1 cellular context compared by ENCODE assay signal in the genomic region with DNA sequence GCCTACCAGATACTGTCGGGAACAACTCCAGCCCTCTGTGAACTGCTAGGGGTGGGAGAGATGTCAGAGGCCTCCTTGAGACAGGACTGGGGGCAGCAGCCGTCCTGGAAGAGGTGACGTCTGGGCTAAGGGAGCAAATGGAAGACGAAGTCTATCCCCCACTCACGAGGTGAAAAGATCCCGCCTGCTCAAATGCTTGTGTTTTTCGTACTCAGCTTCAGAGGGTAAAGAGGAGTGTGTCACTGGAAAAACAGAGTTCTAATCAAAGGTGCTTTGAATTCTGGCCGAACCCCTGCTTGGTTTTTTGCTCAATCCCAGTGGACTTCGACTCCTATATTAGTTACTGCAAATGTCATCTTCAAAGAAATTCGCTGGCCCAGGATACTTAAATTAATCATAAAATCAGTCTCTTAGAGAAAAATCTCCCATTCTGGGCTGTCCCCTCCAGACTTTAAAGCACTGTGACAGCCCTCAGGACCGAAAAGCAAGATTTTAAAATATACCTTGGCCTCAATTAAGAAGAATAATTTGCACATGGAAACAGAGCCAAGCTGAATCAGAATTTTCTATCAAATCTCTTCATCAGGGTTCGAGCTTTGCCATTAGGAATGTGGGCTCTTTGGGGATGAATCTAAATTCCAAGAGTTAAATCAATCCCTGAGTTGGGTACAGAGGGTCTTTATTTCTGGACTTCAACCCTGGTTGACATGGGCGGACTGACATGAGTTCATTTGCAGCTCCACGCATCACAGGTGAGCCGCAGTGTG.
A peak's percentile ranks its signal among the peaks of the same experiment; 100 is the strongest.
TF ChIP-seq lines count a peak whose summit lies in the region.

No MANE protein-coding gene starts in this region.

TF ChIP-seq in HepG2, 621 proteins besides CTCF, POLR2A, EP300 and RAD21 (continued from another document and continues in another):
- TF ChIP-seq NFIB (CRISPR knock-in tag; IDR thresholded peaks at IDR 0.05; ENCODE audit: borderline replicate concordance) (no peak), SAP130 (CRISPR knock-in tag; IDR thresholded peaks at IDR 0.05; ENCODE audit: low read depth) (peak; percentile 36; the same call in 1 of the 2 replicates), NFIC (IDR thresholded peaks at IDR 0.05; ENCODE audit: low read length) (peak; percentile 73; the same call in 1 of the 2 replicates), CHD4 (IDR thresholded peaks at IDR 0.05; ENCODE audit: borderline replicate concordance, low read length) (peak; percentile 80; the same call in 1 of the 2 replicates), CEBPB (IDR thresholded peaks at IDR 0.05; ENCODE audit: borderline replicate concordance, low read depth, low read length) (peak; percentile 63; the same call in 1 of the 2 replicates), HNF4G (IDR thresholded peaks at IDR 0.05; ENCODE audit: borderline replicate concordance, low read depth, low read length) (peak; percentile 93), HNF4G (CRISPR knock-in tag; IDR thresholded peaks at IDR 0.05; ENCODE audit: borderline replicate concordance, low read depth) (peak; percentile 71; the same call in 1 of the 2 replicates), NR2F6 (IDR thresholded peaks at IDR 0.05) (peak; percentile 45; the same call in 1 of the 2 replicates), NR2F6 (CRISPR knock-in tag; IDR thresholded peaks at IDR 0.05) (peak; percentile 53), MXD4 (CRISPR knock-in tag; IDR thresholded peaks at IDR 0.05) (0 out of 2 replicates have a peak, but pooled peaks have one; percentile 38), ISL2 (CRISPR knock-in tag; IDR thresholded peaks at IDR 0.05) (peak; percentile 71), HMG20A (CRISPR knock-in tag; IDR thresholded peaks at IDR 0.05; ENCODE audit: borderline replicate concordance) (peak; percentile 69; the same call in 1 of the 2 replicates), SALL2 (CRISPR knock-in tag; IDR thresholded peaks at IDR 0.05) (0 out of 2 replicates have a peak, but pooled peaks have one; percentile 34), TCF7 (IDR thresholded peaks at IDR 0.05; ENCODE audit: low read depth) (peak; percentile 73), ZNF44 (CRISPR knock-in tag; IDR thresholded peaks at IDR 0.05) (no peak), ZSCAN30 (CRISPR knock-in tag; IDR thresholded peaks at IDR 0.05) (0 out of 2 replicates have a peak, but pooled peaks have one; percentile 50), ERF (CRISPR knock-in tag; IDR thresholded peaks at IDR 0.05) (peak; percentile 59; the same call in 1 of the 2 replicates), ZNF563 (CRISPR knock-in tag; IDR thresholded peaks at IDR 0.05) (0 out of 2 replicates have a peak, but pooled peaks have one; percentile 23), SP1 (IDR thresholded peaks at IDR 0.05) (no peak), SP1 (CRISPR knock-in tag; IDR thresholded peaks at IDR 0.05) (no peak), TOPORS (CRISPR knock-in tag; IDR thresholded peaks at IDR 0.05) (peak; percentile 30; the same call in 1 of the 2 replicates), FOSL1 (CRISPR knock-in tag; IDR thresholded peaks at IDR 0.05; ENCODE audit: borderline replicate concordance) (0 out of 2 replicates have a peak, but pooled peaks have one; percentile 41)
- TF ChIP-seq, protein P1, sequence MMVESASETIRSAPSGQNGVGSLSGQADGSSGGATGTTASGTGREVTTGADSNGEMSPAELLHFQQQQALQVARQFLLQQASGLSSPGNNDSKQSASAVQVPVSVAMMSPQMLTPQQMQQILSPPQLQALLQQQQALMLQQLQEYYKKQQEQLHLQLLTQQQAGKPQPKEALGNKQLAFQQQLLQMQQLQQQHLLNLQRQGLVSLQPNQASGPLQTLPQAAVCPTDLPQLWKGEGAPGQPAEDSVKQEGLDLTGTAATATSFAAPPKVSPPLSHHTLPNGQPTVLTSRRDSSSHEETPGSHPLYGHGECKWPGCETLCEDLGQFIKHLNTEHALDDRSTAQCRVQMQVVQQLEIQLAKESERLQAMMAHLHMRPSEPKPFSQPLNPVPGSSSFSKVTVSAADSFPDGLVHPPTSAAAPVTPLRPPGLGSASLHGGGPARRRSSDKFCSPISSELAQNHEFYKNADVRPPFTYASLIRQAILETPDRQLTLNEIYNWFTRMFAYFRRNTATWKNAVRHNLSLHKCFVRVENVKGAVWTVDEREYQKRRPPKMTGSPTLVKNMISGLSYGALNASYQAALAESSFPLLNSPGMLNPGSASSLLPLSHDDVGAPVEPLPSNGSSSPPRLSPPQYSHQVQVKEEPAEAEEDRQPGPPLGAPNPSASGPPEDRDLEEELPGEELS (CRISPR knock-in tag; IDR thresholded peaks at IDR 0.05), result peak; percentile 66
- TF ChIP-seq, protein P2, sequence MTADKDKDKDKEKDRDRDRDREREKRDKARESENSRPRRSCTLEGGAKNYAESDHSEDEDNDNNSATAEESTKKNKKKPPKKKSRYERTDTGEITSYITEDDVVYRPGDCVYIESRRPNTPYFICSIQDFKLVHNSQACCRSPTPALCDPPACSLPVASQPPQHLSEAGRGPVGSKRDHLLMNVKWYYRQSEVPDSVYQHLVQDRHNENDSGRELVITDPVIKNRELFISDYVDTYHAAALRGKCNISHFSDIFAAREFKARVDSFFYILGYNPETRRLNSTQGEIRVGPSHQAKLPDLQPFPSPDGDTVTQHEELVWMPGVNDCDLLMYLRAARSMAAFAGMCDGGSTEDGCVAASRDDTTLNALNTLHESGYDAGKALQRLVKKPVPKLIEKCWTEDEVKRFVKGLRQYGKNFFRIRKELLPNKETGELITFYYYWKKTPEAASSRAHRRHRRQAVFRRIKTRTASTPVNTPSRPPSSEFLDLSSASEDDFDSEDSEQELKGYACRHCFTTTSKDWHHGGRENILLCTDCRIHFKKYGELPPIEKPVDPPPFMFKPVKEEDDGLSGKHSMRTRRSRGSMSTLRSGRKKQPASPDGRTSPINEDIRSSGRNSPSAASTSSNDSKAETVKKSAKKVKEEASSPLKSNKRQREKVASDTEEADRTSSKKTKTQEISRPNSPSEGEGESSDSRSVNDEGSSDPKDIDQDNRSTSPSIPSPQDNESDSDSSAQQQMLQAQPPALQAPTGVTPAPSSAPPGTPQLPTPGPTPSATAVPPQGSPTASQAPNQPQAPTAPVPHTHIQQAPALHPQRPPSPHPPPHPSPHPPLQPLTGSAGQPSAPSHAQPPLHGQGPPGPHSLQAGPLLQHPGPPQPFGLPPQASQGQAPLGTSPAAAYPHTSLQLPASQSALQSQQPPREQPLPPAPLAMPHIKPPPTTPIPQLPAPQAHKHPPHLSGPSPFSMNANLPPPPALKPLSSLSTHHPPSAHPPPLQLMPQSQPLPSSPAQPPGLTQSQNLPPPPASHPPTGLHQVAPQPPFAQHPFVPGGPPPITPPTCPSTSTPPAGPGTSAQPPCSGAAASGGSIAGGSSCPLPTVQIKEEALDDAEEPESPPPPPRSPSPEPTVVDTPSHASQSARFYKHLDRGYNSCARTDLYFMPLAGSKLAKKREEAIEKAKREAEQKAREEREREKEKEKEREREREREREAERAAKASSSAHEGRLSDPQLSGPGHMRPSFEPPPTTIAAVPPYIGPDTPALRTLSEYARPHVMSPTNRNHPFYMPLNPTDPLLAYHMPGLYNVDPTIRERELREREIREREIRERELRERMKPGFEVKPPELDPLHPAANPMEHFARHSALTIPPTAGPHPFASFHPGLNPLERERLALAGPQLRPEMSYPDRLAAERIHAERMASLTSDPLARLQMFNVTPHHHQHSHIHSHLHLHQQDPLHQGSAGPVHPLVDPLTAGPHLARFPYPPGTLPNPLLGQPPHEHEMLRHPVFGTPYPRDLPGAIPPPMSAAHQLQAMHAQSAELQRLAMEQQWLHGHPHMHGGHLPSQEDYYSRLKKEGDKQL (CRISPR knock-in tag; IDR thresholded peaks at IDR 0.05; ENCODE audit: low read depth), result 0 out of 2 replicates have a peak, but pooled peaks have one; percentile 29
- TF ChIP-seq, protein P3, sequence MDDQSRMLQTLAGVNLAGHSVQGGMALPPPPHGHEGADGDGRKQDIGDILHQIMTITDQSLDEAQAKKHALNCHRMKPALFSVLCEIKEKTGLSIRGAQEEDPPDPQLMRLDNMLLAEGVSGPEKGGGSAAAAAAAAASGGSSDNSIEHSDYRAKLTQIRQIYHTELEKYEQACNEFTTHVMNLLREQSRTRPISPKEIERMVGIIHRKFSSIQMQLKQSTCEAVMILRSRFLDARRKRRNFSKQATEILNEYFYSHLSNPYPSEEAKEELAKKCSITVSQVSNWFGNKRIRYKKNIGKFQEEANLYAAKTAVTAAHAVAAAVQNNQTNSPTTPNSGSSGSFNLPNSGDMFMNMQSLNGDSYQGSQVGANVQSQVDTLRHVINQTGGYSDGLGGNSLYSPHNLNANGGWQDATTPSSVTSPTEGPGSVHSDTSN (CRISPR knock-in tag; IDR thresholded peaks at IDR 0.05; ENCODE audit: borderline replicate concordance), result 0 out of 2 replicates have a peak, but pooled peaks have one; percentile 43
- TF ChIP-seq, protein P4, sequence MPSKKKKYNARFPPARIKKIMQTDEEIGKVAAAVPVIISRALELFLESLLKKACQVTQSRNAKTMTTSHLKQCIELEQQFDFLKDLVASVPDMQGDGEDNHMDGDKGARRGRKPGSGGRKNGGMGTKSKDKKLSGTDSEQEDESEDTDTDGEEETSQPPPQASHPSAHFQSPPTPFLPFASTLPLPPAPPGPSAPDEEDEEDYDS (CRISPR knock-in tag; IDR thresholded peaks at IDR 0.05), result peak; percentile 50; the same call in 1 of the 2 replicates
- TF ChIP-seq, protein P5, sequence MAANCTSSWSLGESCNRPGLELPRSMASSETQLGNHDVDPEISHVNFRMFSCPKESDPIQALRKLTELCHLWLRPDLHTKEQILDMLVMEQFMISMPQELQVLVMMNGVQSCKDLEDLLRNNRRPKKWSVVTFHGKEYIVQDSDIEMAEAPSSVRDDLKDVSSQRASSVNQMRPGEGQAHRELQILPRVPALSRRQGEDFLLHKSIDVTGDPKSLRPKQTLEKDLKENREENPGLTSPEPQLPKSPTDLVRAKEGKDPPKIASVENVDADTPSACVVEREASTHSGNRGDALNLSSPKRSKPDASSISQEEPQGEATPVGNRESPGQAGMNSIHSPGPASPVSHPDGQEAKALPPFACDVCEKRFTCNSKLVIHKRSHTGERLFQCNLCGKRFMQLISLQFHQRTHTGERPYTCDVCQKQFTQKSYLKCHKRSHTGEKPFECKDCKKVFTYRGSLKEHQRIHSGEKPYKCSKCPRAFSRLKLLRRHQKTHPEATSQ (CRISPR knock-in tag; IDR thresholded peaks at IDR 0.05; ENCODE audit: borderline replicate concordance), result 0 out of 2 replicates have a peak, but pooled peaks have one; percentile 26
- TF ChIP-seq, protein P6, sequence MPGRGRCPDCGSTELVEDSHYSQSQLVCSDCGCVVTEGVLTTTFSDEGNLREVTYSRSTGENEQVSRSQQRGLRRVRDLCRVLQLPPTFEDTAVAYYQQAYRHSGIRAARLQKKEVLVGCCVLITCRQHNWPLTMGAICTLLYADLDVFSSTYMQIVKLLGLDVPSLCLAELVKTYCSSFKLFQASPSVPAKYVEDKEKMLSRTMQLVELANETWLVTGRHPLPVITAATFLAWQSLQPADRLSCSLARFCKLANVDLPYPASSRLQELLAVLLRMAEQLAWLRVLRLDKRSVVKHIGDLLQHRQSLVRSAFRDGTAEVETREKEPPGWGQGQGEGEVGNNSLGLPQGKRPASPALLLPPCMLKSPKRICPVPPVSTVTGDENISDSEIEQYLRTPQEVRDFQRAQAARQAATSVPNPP (CRISPR knock-in tag; IDR thresholded peaks at IDR 0.05), result no peak
- TF ChIP-seq, protein P7, sequence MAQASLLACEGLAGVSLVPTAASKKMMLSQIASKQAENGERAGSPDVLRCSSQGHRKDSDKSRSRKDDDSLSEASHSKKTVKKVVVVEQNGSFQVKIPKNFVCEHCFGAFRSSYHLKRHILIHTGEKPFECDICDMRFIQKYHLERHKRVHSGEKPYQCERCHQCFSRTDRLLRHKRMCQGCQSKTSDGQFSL (CRISPR knock-in tag; IDR thresholded peaks at IDR 0.05), result peak; percentile 59; the same call in 1 of the 2 replicates
- TF ChIP-seq, protein P8, sequence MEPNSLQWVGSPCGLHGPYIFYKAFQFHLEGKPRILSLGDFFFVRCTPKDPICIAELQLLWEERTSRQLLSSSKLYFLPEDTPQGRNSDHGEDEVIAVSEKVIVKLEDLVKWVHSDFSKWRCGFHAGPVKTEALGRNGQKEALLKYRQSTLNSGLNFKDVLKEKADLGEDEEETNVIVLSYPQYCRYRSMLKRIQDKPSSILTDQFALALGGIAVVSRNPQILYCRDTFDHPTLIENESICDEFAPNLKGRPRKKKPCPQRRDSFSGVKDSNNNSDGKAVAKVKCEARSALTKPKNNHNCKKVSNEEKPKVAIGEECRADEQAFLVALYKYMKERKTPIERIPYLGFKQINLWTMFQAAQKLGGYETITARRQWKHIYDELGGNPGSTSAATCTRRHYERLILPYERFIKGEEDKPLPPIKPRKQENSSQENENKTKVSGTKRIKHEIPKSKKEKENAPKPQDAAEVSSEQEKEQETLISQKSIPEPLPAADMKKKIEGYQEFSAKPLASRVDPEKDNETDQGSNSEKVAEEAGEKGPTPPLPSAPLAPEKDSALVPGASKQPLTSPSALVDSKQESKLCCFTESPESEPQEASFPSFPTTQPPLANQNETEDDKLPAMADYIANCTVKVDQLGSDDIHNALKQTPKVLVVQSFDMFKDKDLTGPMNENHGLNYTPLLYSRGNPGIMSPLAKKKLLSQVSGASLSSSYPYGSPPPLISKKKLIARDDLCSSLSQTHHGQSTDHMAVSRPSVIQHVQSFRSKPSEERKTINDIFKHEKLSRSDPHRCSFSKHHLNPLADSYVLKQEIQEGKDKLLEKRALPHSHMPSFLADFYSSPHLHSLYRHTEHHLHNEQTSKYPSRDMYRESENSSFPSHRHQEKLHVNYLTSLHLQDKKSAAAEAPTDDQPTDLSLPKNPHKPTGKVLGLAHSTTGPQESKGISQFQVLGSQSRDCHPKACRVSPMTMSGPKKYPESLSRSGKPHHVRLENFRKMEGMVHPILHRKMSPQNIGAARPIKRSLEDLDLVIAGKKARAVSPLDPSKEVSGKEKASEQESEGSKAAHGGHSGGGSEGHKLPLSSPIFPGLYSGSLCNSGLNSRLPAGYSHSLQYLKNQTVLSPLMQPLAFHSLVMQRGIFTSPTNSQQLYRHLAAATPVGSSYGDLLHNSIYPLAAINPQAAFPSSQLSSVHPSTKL (CRISPR knock-in tag; IDR thresholded peaks at IDR 0.05), result peak; percentile 85
- TF ChIP-seq, protein P9, sequence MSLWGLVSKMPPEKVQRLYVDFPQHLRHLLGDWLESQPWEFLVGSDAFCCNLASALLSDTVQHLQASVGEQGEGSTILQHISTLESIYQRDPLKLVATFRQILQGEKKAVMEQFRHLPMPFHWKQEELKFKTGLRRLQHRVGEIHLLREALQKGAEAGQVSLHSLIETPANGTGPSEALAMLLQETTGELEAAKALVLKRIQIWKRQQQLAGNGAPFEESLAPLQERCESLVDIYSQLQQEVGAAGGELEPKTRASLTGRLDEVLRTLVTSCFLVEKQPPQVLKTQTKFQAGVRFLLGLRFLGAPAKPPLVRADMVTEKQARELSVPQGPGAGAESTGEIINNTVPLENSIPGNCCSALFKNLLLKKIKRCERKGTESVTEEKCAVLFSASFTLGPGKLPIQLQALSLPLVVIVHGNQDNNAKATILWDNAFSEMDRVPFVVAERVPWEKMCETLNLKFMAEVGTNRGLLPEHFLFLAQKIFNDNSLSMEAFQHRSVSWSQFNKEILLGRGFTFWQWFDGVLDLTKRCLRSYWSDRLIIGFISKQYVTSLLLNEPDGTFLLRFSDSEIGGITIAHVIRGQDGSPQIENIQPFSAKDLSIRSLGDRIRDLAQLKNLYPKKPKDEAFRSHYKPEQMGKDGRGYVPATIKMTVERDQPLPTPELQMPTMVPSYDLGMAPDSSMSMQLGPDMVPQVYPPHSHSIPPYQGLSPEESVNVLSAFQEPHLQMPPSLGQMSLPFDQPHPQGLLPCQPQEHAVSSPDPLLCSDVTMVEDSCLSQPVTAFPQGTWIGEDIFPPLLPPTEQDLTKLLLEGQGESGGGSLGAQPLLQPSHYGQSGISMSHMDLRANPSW (CRISPR knock-in tag; IDR thresholded peaks at IDR 0.05; ENCODE audit: borderline replicate concordance), result peak; percentile 71; the same call in 1 of the 2 replicates
- TF ChIP-seq, protein P10, sequence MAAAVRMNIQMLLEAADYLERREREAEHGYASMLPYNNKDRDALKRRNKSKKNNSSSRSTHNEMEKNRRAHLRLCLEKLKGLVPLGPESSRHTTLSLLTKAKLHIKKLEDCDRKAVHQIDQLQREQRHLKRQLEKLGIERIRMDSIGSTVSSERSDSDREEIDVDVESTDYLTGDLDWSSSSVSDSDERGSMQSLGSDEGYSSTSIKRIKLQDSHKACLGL (CRISPR knock-in tag; IDR thresholded peaks at IDR 0.05), result no peak
